19 cellular contexts compared by ENCODE assay signal in the genomic region with DNA sequence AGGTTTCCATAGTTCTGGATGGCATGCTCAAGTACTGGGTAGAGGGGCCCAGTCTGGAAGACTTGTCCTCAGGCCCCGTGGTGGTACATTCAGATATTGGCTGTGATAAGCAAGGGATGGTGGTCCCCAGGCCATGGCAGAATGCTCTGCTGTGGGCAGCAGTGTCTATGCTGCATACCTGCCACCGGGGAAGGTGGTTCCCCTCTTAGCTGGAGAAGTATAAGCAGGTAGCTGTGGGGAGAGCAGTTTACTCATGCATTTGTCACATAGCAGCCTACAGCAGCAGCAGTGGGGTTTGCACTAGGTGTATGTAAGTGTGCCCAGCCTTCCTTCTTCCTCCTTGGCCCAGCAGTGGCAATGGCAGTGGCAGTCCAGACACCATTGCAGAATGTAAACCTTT.
DNase-seq lines count a peak whose midpoint lies in the region; ATAC-seq, FAIRE-seq and TF ChIP-seq lines count a peak whose summit lies in the region.
"Had no signal": no experiment of that assay in that cellular context is flagged by ENCODE, and none has a peak within 500 bp of the region (broad histone marks: within the 10 kb centered on the region; RNA-seq: fewer than 3 reads in every experiment).

No MANE protein-coding gene starts in this region.

- H3K4me3 ChIP-seq in H7 (ENCODE audit: insufficient read depth, low read depth, low read length) (no peak overlapping the region), H1 (ENCODE audit: extremely low read depth in 1 of 4, insufficient read depth in 2 of 4, low read depth in 3 of 4, low read length in 4 of 4) (no peak overlapping the region), vagina (no peak overlapping the region)
- H3K4me3 ChIP-seq: HAP-1 had no signal

- no peaks in the 10 kb centered on the region for H3K23me2 ChIP-seq in H1 (ENCODE audit: low read depth, low read length)

- intact Hi-C loops in vagina (cut with DNase I) = no loop called here

- FAIRE-seq in H1 (lab: Jason Lieb, UNC) = no peak
- FAIRE-seq: GM12892, HepG2, HTR-8/SVneo had no signal

- TF ChIP-seq POLR2A in H1 (IDR thresholded peaks at IDR 0.05; ENCODE audit: control extremely low read depth in 1 of 2, low read depth in 2 of 2, low read length in 2 of 2) = no peak
- TF ChIP-seq POLR2A in vagina (IDR thresholded peaks at IDR 0.05) = no peak

- H2AK5ac ChIP-seq in H1 (ENCODE audit: low read depth, low read length) = no peak overlapping the region

- no peak overlapping the region for H3K23ac ChIP-seq in H1 (ENCODE audit: insufficient read length)

- H3K4me1 ChIP-seq in H1 (replicated peaks in 1 of 4; ENCODE audit: control insufficient read depth in 3 of 4, insufficient read depth in 4 of 4, low read length in 3 of 4) (no peaks in the 10 kb centered on the region), vagina (no peaks in the 10 kb centered on the region)
- H3K4me1 ChIP-seq: HAP-1 had no signal

- H3K14ac ChIP-seq in H1 (ENCODE audit: insufficient read length) = no peak overlapping the region

- ATAC-seq in GM18498 (IDR thresholded peaks at IDR 0.05; ENCODE audit: unreplicated experiment) (no peak), HG03521 (IDR thresholded peaks at IDR 0.05; ENCODE audit: unreplicated experiment) (no peak)
- ATAC-seq: HepG2 had no signal

- H3K9me3 ChIP-seq in H1 (ENCODE audit: insufficient read depth in 2 of 2, low read depth in 1 of 2, low read length in 1 of 2) = no peaks in the 10 kb centered on the region
- no peaks in the 10 kb centered on the region for H3K9me3 ChIP-seq in vagina
- H3K9me3 ChIP-seq: HAP-1 had no signal

- no peak overlapping the region for H2BK12ac ChIP-seq in H1 (ENCODE audit: low read depth, low read length)

- H2BK120ac ChIP-seq in H1 (replicated peaks; ENCODE audit: low read depth, low read length) = no peak overlapping the region

- DNase-seq in H7 = peak; percentile 4
- DNase-seq in H1 (ENCODE audit: low read depth in 1 of 2, low spot score in 2 of 2) = no peak
- peak; percentile 60 for DNase-seq in islet precursor cell
- DNase-seq in vagina (ENCODE audit: extremely low spot score in 2 of 2) = no peak
- no peak for DNase-seq in NCI-H510A treated with DMSO at 0.1 percent for 48 hours (lab: John Stamatoyannopoulos, UW)
- DNase-seq: ACHN; C1 segment of cervical spinal cord; Calu3; CD4-positive, alpha-beta T cell; DMS 273 treated with DMSO at 0.1 percent for 48 hours; DMS79; GDM1; HFFc6 had no signal

- no peak overlapping the region for H2BK20ac ChIP-seq in H1 (ENCODE audit: low read length)

- H2BK15ac ChIP-seq in H1 (ENCODE audit: low read length) = no peak overlapping the region

- H3K18ac ChIP-seq in H1 (ENCODE audit: extremely low read depth, low read length) = no peak overlapping the region

- H2AFZ ChIP-seq in H1 (ENCODE audit: low read length) = no peak overlapping the region

- H3K27me3 ChIP-seq in H7 (ENCODE audit: control insufficient read depth, insufficient read depth, low read length) (no peaks in the 10 kb centered on the region), H1 (replicated peaks in 1 of 4; ENCODE audit: control insufficient read depth in 3 of 4, extremely low read depth in 1 of 4, insufficient read depth in 3 of 4, low read length in 3 of 4) (no peaks in the 10 kb centered on the region), vagina (no peaks in the 10 kb centered on the region)

- H3K36me3 ChIP-seq in H7 (replicated peaks; ENCODE audit: control insufficient read depth, insufficient read depth, low read length) (no peaks in the 10 kb centered on the region), H1 (ENCODE audit: control insufficient read depth in 2 of 4, insufficient read depth in 4 of 4, low read length in 3 of 4) (no peaks in the 10 kb centered on the region), vagina (no peaks in the 10 kb centered on the region)
- H3K36me3 ChIP-seq: HAP-1 had no signal

- H3K79me2 ChIP-seq in H1 (ENCODE audit: control insufficient read depth in 1 of 2, insufficient read depth in 2 of 2, low read length in 2 of 2) = no peaks in the 10 kb centered on the region

- CTCF ChIA-PET in H1 (lab: Charles Lee; ENCODE audit: partially characterized antibody) = interaction anchor here (0.6 to 1.0 kb wide), 2 partner anchors 34 to 135 kb away, joined by 3 to 4 read pairs; no protein-coding TSS in a partner anchor

- TF ChIP-seq CTCF in H1 (IDR thresholded peaks at IDR 0.05; ENCODE audit: control extremely low read depth in 1 of 3, insufficient read depth in 1 of 3, low read depth in 1 of 3, low read length in 3 of 3) = peak in 1 of 3 experiments; percentile 18; a peak in 1 of 4 replicates
- no peak for TF ChIP-seq CTCF in vagina (IDR thresholded peaks at IDR 0.05)

- no peak overlapping the region for H3K4me2 ChIP-seq in H1 (ENCODE audit: insufficient read depth in 1 of 2, low read depth in 2 of 2, low read length in 2 of 2)

- H2BK5ac ChIP-seq in H1 (ENCODE audit: low read depth, low read length) = no peak overlapping the region

- H3K4ac ChIP-seq in H1 (replicated peaks; ENCODE audit: insufficient read length, low read depth, low read length) = no peak overlapping the region

- WGBS in H1 (ENCODE audit: extremely low coverage in 1 of 2, insufficient coverage in 1 of 2, insufficient read length in 1 of 2, insufficient replicate concordance in 2 of 2, low coverage in 1 of 2, low lambda C conversion rate in 2 of 2, missing lambda C conversion rate in 1 of 2), 2 experiments = 88% methylated on average over 2 of the region's 2 CpGs; no CpG with 5 or more reads in 1 of the 2 experiments

- H4K20me1 ChIP-seq in H1 (replicated peaks in 1 of 2; ENCODE audit: control insufficient read depth in 1 of 2, insufficient read depth in 2 of 2, low read length in 2 of 2) = no peaks in the 10 kb centered on the region

- POLR2A ChIA-PET in H1 (lab: Charles Lee; ENCODE audit: partially characterized antibody) = interaction anchor here (0.5 to 1.1 kb wide), 2 partner anchors 69 to 214 kb away, joined by 3 to 4 read pairs; a partner anchor contains a TSS

- no peak overlapping the region for H4K91ac ChIP-seq in H1 (replicated peaks; ENCODE audit: insufficient read length, low read length)

- no peak overlapping the region for H3K9ac ChIP-seq in H1 (replicated peaks in 1 of 4; ENCODE audit: extremely low read depth in 1 of 4, low read depth in 3 of 4, low read length in 3 of 4)

- no peak overlapping the region for H4K8ac ChIP-seq in H1 (ENCODE audit: extremely low read depth, insufficient read depth, low read length)

- no peak overlapping the region for H3K27ac ChIP-seq in H1 (ENCODE audit: low read depth, low read length)
- no peak overlapping the region for H3K27ac ChIP-seq in vagina

- TF ChIP-seq EP300 in H1 (IDR thresholded peaks at IDR 0.05; ENCODE audit: borderline replicate concordance in 1 of 2, low read depth in 2 of 2, low read length in 2 of 2) = no peak

- no peak for TF ChIP-seq RAD21 in H1 (IDR thresholded peaks at IDR 0.05 in 1 of 2, conservative IDR thresholded peaks at IDR 0.05 in 1 of 2; ENCODE audit: low read depth in 2 of 2, low read length in 2 of 2)

- no peaks in the 10 kb centered on the region for H3K79me1 ChIP-seq in H1 (ENCODE audit: low read depth, low read length)

- no peak overlapping the region for H4K5ac ChIP-seq in H1 (ENCODE audit: insufficient read length, low read depth, low read length)

- H3K56ac ChIP-seq in H1 (replicated peaks; ENCODE audit: insufficient read length, low read depth, low read length) = no peak overlapping the region

TF ChIP-seq in H1, 55 proteins besides CTCF, POLR2A, EP300 and RAD21:
- no peak for TF ChIP-seq HDAC2 (IDR thresholded peaks at IDR 0.05; ENCODE audit: borderline replicate concordance in 1 of 2, low read depth in 2 of 2, low read length in 2 of 2)
- 0 out of 2 replicates have a peak, but pooled peaks have one; percentile 58 for TF ChIP-seq TEAD4 (IDR thresholded peaks at IDR 0.05; ENCODE audit: low read depth, low read length)

Comparison
In these comparisons a context has a peak if more than half of its experiments do, and no peak if none do; other contexts are left out.
1. DNase-seq: peak in H7 (single experiment) and islet precursor cell (single experiment); none in H1 (0 of 2), vagina (0 of 2) and NCI-H510A treated with DMSO at 0.1 percent for 48 hours (single experiment).